Comparison of ENCODE assay signal across 23 cellular contexts in genomic region chr3:38590521-38590920, GRCh38. TPM values are rescaled to one million over a fixed set of nuclear protein-coding genes. Genes with fewer than 3 reads are reported as not detected.
A peak's percentile ranks its signal among the peaks of the same experiment; 100 is the strongest.
DNase-seq lines count a peak whose midpoint lies in the region; TF ChIP-seq lines count a peak whose summit lies in the region.
"Had no signal": no experiment of that assay in that cellular context is flagged by ENCODE, and none has a peak within 500 bp of the region (broad histone marks: within the 10 kb centered on the region; RNA-seq: fewer than 3 reads in every experiment).

No MANE protein-coding gene starts in this region.

- H3K9me3 ChIP-seq in testis (no peaks in the 10 kb centered on the region), PC-9 (ENCODE audit: insufficient read depth, low read depth) (no peaks in the 10 kb centered on the region)
- H3K9me3 ChIP-seq: BE2C had no signal

- no peaks in the 10 kb centered on the region for H3F3A ChIP-seq in PC-9 (ENCODE audit: insufficient read depth, low read depth)

- POLR2A ChIA-PET in PC-9 (lab: Charles Lee; ENCODE audit: unreplicated experiment): no interaction called here

- H3K4me2 ChIP-seq in PC-9: no peak overlapping the region

- DNase-seq in activated T-cell treated with anti-CD3 and anti-CD28 coated beads, Interleukin-2, amount 50 U/mL, for 24 hours: peak; percentile 2
- DNase-seq in activated T-cell treated with anti-CD3 and anti-CD28 coated beads for 4 hours (no peak), NCI-H2227 (lab: John Stamatoyannopoulos, UW; ENCODE audit: unreplicated experiment) (peak; percentile 28), testis (peak; percentile 8), NCI-H2081 treated with DMSO at 0.1 percent for 48 hours (lab: John Stamatoyannopoulos, UW) (no peak), NCI-H82 treated with DMSO at 0.1 percent for 48 hours (lab: John Stamatoyannopoulos, UW; ENCODE audit: unreplicated experiment) (no peak), PC-9 (no peak)
- DNase-seq in activated CD8-positive, alpha-beta memory T cell treated with anti-CD3 and anti-CD28 coated beads, Interleukin-2, amount 50 U/mL, for 48 hours: peak; percentile 10
- DNase-seq: BE2C; CD4-positive, CD25-positive, alpha-beta regulatory T cell; COR-L47; DMS 273 treated with DMSO at 0.1 percent for 48 hours; DND-41; H7; KG1; MV-4-11; NCI-H1417; NCI-H187; NCI-H2171; NK-92 treated with Interleukin-12 subunit alpha and Interleukin-12 subunit beta, amount 100 ng/mL, for 24 hours; SHP77 had no signal

- H3K9me3 Mint-ChIP-seq in activated T-cell treated with anti-CD3 and anti-CD28 coated beads, Interleukin-2, amount 50 U/mL, for 24 hours: no peaks in the 10 kb centered on the region

- peaks cover 15% of the 10 kb centered on the region for H3K27me3 Mint-ChIP-seq in activated T-cell treated with anti-CD3 and anti-CD28 coated beads, Interleukin-2, amount 50 U/mL, for 24 hours

- BruUV-seq in PC-9 (replicated peaks; lab: Mats Ljungman, UMichigan): no TSS peak

- H3K27ac ChIP-seq in testis: no peak overlapping the region
- H3K27ac ChIP-seq in PC-9: no peak overlapping the region

- intact Hi-C loops in testis (cut with DNase I; ENCODE audit: low total_unique reads): no loop called here
- intact Hi-C loops in PC-9 (cut with micrococcal nuclease; ENCODE audit: unreplicated experiment): no loop called here

- no peaks in the 10 kb centered on the region for H3K9me2 ChIP-seq in PC-9 (ENCODE audit: insufficient read depth)

- TF ChIP-seq CTCF in testis (IDR thresholded peaks at IDR 0.05) (no peak), PC-9 (conservative IDR thresholded peaks at IDR 0.05) (no peak)

- no peaks in the 10 kb centered on the region for H3K36me3 ChIP-seq in testis (ENCODE audit: low read depth, missing control alignments)
- H3K36me3 ChIP-seq in PC-9 (ENCODE audit: low read depth): no peaks in the 10 kb centered on the region
- H3K36me3 ChIP-seq: BE2C had no signal

- no peaks in the 10 kb centered on the region for H3K4me1 Mint-ChIP-seq in activated T-cell treated with anti-CD3 and anti-CD28 coated beads, Interleukin-2, amount 50 U/mL, for 24 hours (ENCODE audit: low read depth)
- H3K4me1 Mint-ChIP-seq: CD4-positive, CD25-positive, alpha-beta regulatory T cell had no signal

- CTCF ChIA-PET in PC-9 (lab: Charles Lee): no interaction called here

- H3K27me3 ChIP-seq in testis (no peaks in the 10 kb centered on the region), PC-9 (ENCODE audit: insufficient read depth, low read depth) (peaks cover 69% of the 10 kb centered on the region)
- H3K27me3 ChIP-seq: BE2C had no signal

- H3K27ac Mint-ChIP-seq in activated T-cell treated with anti-CD3 and anti-CD28 coated beads, Interleukin-2, amount 50 U/mL, for 24 hours: no peak overlapping the region
- H3K27ac Mint-ChIP-seq: CD4-positive, CD25-positive, alpha-beta regulatory T cell had no signal

- H2AFZ ChIP-seq in PC-9: no peak overlapping the region

- 62 to 71% methylated on average over 2 of the region's 2 CpGs for WGBS in testis, 2 donors

- H4K20me1 ChIP-seq in PC-9 (ENCODE audit: insufficient read depth): no peaks in the 10 kb centered on the region

- no peaks in the 10 kb centered on the region for H3K79me2 ChIP-seq in PC-9 (ENCODE audit: low read depth)

- H3K4me1 ChIP-seq in testis (no peaks in the 10 kb centered on the region), PC-9 (replicated peaks; ENCODE audit: insufficient read depth) (no peaks in the 10 kb centered on the region)
- H3K4me1 ChIP-seq: BE2C had no signal

- no peak overlapping the region for H3K4me3 ChIP-seq in testis
- H3K4me3 ChIP-seq in PC-9: no peak overlapping the region

- H3K4me3 Mint-ChIP-seq in activated T-cell treated with anti-CD3 and anti-CD28 coated beads, Interleukin-2, amount 50 U/mL, for 24 hours: no peak overlapping the region
- H3K4me3 Mint-ChIP-seq: CD4-positive, CD25-positive, alpha-beta regulatory T cell had no signal

- no peak for TF ChIP-seq POLR2A in testis (IDR thresholded peaks at IDR 0.05)

- no peaks in the 10 kb centered on the region for H3K36me3 Mint-ChIP-seq in activated T-cell treated with anti-CD3 and anti-CD28 coated beads, Interleukin-2, amount 50 U/mL, for 24 hours (ENCODE audit: low read depth)
- H3K36me3 Mint-ChIP-seq: CD4-positive, CD25-positive, alpha-beta regulatory T cell had no signal

RNA-seq across cellular contexts. Expression of gene SCN5A, which starts 59.0 kb away (rescaled TPM):
- under 1 TPM; 0.63 to 0.99 TPM for total RNA-seq in testis
- polyA plus RNA-seq in testis (ENCODE audit: insufficient read depth, low read depth, low replicate concordance): 0.73 TPM
- total RNA-seq in PC-9 (2021): 3.0 and 4.7 TPM in 2 replicates
- total RNA-seq: CD4-positive, CD25-positive, alpha-beta regulatory T cell; HT-29; OCI-LY7 had no signal
- polyA plus RNA-seq: CD4-positive, CD25-positive, alpha-beta regulatory T cell had no signal

Comparison
In these comparisons a context has a peak if more than half of its experiments do, and no peak if none do; other contexts are left out.
1. DNase-seq: peak in activated T-cell treated with anti-CD3 and anti-CD28 coated beads, Interleukin-2, amount 50 U/mL, for 24 hours (single experiment), NCI-H2227 (single experiment), activated CD8-positive, alpha-beta memory T cell treated with anti-CD3 and anti-CD28 coated beads, Interleukin-2, amount 50 U/mL, for 48 hours (single experiment) and testis (single experiment); none in activated T-cell treated with anti-CD3 and anti-CD28 coated beads for 4 hours (single experiment), NCI-H2081 treated with DMSO at 0.1 percent for 48 hours (single experiment), NCI-H82 treated with DMSO at 0.1 percent for 48 hours (single experiment) and PC-9 (0 of 2).